11 cellular contexts compared by ENCODE assay signal in the genomic region with DNA sequence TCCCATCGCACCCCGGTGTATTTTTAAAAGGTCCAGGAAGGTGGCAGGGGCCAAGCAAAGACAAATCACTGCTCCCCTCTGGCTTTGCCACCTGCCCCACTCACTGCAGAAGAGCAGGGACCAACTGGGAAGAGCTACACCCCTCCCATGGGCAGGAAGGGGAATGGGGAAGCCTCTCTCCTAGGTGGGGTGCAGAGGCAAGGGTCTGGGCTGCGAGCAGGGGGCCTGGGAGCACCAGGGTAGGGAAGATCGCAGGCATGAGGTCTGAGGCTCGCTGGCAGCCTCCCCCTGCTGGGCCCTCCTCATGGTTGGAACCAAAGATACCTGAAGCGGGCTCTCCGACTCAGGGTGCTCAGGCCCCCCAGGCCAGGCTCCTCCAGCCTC. TPM values are rescaled to one million over a fixed set of nuclear protein-coding genes. Genes with fewer than 3 reads are reported as not detected.
A peak's percentile ranks its signal among the peaks of the same experiment; 100 is the strongest.
DNase-seq lines count a peak whose midpoint lies in the region; ATAC-seq and TF ChIP-seq lines count a peak whose summit lies in the region.
"Had no signal": no experiment of that assay in that cellular context is flagged by ENCODE, and none has a peak within 500 bp of the region (broad histone marks: within the 10 kb centered on the region; RNA-seq: fewer than 3 reads in every experiment).

No MANE protein-coding gene starts in this region.

- WGBS in heart right ventricle, 2 donors: 92 to 97% methylated on average over 7 of the region's 7 CpGs

- H3K9me3 ChIP-seq in heart right ventricle (no peaks in the 10 kb centered on the region), muscle layer of colon (ENCODE audit: low read length) (no peaks in the 10 kb centered on the region)
- H3K9me3 ChIP-seq: heart left ventricle had no signal

- H3K4me3 ChIP-seq in heart right ventricle (peak overlapping the region in 4 of 10 donors; percentile 22 to 33 (median 26)), muscle layer of colon (ENCODE audit: low read depth in 1 of 2, low read length in 2 of 2) (peak overlapping the region in 1 of 2 donors; percentile 49)

- H3K9me3 Mint-ChIP-seq in dendritic cell treated with granulocyte-macrophage colony-stimulating factor and Interleukin-4, amounts not matched to agents 40 ng/mL and 50 ng/mL, for 4 days: no peaks in the 10 kb centered on the region
- H3K9me3 Mint-ChIP-seq in type B pancreatic cell (no peaks in the 10 kb centered on the region), osteocyte (ENCODE audit: unreplicated experiment) (no peaks in the 10 kb centered on the region)
- H3K9me3 Mint-ChIP-seq: activated B cell treated with CpG ODN at 0.5 μM for 24 hours had no signal

- peaks cover 92% of the 10 kb centered on the region for H3K36me3 Mint-ChIP-seq in dendritic cell treated with granulocyte-macrophage colony-stimulating factor and Interleukin-4, amounts not matched to agents 40 ng/mL and 50 ng/mL, for 4 days (ENCODE audit: low read depth)
- H3K36me3 Mint-ChIP-seq in type B pancreatic cell: no peaks in the 10 kb centered on the region
- peaks cover 6% of the 10 kb centered on the region for H3K36me3 Mint-ChIP-seq in osteocyte (ENCODE audit: unreplicated experiment)

- H3K27ac ChIP-seq in heart right ventricle (peak overlapping the region in 6 of 10 donors; percentile 40 to 65 (median 51)), muscle layer of colon (ENCODE audit: low read depth, low read length) (peak overlapping the region; percentile 49)

- H3K4me3 Mint-ChIP-seq in dendritic cell treated with granulocyte-macrophage colony-stimulating factor and Interleukin-4, amounts not matched to agents 40 ng/mL and 50 ng/mL, for 4 days: no peak overlapping the region
- no peak overlapping the region for H3K4me3 Mint-ChIP-seq in type B pancreatic cell
- H3K4me3 Mint-ChIP-seq in osteocyte (ENCODE audit: unreplicated experiment): no peak overlapping the region
- H3K4me3 Mint-ChIP-seq: activated B cell treated with CpG ODN at 0.5 μM for 24 hours had no signal

- intact Hi-C loops in heart right ventricle (cut with DNase I) (no loop called here), Right ventricle myocardium inferior (cut with DNase I) (no loop called here)
- intact Hi-C loops in dendritic cell treated with granulocyte-macrophage colony-stimulating factor and Interleukin-4, amounts not matched to agents 40 ng/mL and 50 ng/mL, for 4 days (cut with micrococcal nuclease): no loop called here

- peak overlapping the region; percentile 42 for H3K27ac Mint-ChIP-seq in dendritic cell treated with granulocyte-macrophage colony-stimulating factor and Interleukin-4, amounts not matched to agents 40 ng/mL and 50 ng/mL, for 4 days
- H3K27ac Mint-ChIP-seq in type B pancreatic cell: peak overlapping the region; percentile 72
- H3K27ac Mint-ChIP-seq in osteocyte (ENCODE audit: unreplicated experiment): no peak overlapping the region
- H3K27ac Mint-ChIP-seq: activated B cell treated with CpG ODN at 0.5 μM for 24 hours had no signal

- peaks cover 0 to 65% (median 3%) of the 10 kb centered on the region in 9 donors for H3K36me3 ChIP-seq in heart right ventricle
- H3K36me3 ChIP-seq in muscle layer of colon (ENCODE audit: insufficient read depth, low read length): peaks cover 11% of the 10 kb centered on the region

- H3K4me1 ChIP-seq in heart right ventricle: peaks cover 24 to 55% (median 41%) of the 10 kb centered on the region in 9 donors
- H3K4me1 ChIP-seq in muscle layer of colon (ENCODE audit: insufficient read depth, low read length): peaks cover 45% of the 10 kb centered on the region

- no peak overlapping the region for H3K9ac ChIP-seq in muscle layer of colon (ENCODE audit: low read length)

- H3K4me1 Mint-ChIP-seq in dendritic cell treated with granulocyte-macrophage colony-stimulating factor and Interleukin-4, amounts not matched to agents 40 ng/mL and 50 ng/mL, for 4 days (ENCODE audit: low read depth): peaks cover 53% of the 10 kb centered on the region
- H3K4me1 Mint-ChIP-seq in type B pancreatic cell (ENCODE audit: unreplicated experiment) (peaks cover 28% of the 10 kb centered on the region), osteocyte (ENCODE audit: unreplicated experiment) (peaks cover 41% of the 10 kb centered on the region)

- TF ChIP-seq CTCF in heart right ventricle (IDR thresholded peaks at IDR 0.05) (no peak), type B pancreatic cell (conservative IDR thresholded peaks at IDR 0.05) (no peak), osteocyte (IDR thresholded peaks at IDR 0.05) (no peak)

- ATAC-seq in heart right ventricle (no peak), Right ventricle myocardium inferior (no peak), HG03442 (IDR thresholded peaks at IDR 0.05; ENCODE audit: unreplicated experiment) (no peak), HG02970 (IDR thresholded peaks at IDR 0.05; ENCODE audit: low FRiP score, unreplicated experiment) (no peak)

- H3K27me3 ChIP-seq in heart right ventricle: no peaks in the 10 kb centered on the region
- no peaks in the 10 kb centered on the region for H3K27me3 ChIP-seq in muscle layer of colon (ENCODE audit: control insufficient read depth in 1 of 2, insufficient read depth in 2 of 2, low read length in 2 of 2)
- H3K27me3 ChIP-seq: heart left ventricle had no signal

- H3K27me3 Mint-ChIP-seq in dendritic cell treated with granulocyte-macrophage colony-stimulating factor and Interleukin-4, amounts not matched to agents 40 ng/mL and 50 ng/mL, for 4 days: no peaks in the 10 kb centered on the region
- H3K27me3 Mint-ChIP-seq in type B pancreatic cell (no peaks in the 10 kb centered on the region), osteocyte (ENCODE audit: unreplicated experiment) (no peaks in the 10 kb centered on the region)
- H3K27me3 Mint-ChIP-seq: activated B cell treated with CpG ODN at 0.5 μM for 24 hours had no signal

- DNase-seq in heart right ventricle: no peak
- no peak for DNase-seq in Right ventricle myocardium inferior (ENCODE audit: missing footprints)
- no peak for DNase-seq in type B pancreatic cell (ENCODE audit: extremely low spot score, unreplicated experiment)
- no peak for DNase-seq in osteocyte (ENCODE audit: extremely low spot score, unreplicated experiment)
- DNase-seq: activated B cell treated with CpG ODN at 0.5 μM for 24 hours, activated gamma-delta T cell had no signal

RNA-seq across cellular contexts. Expression of a gene that starts 36.8 kb away (rescaled TPM):
- total RNA-seq in heart right ventricle: 10 to 100 TPM; 16.3 to 30.0 (median 18.7) TPM
- polyA plus RNA-seq in heart right ventricle: 10 to 100 TPM; 15.5 to 20.6 TPM
- 18.4 TPM for total RNA-seq in Right ventricle myocardium inferior
- total RNA-seq in type B pancreatic cell (ENCODE audit: low replicate concordance): 39.5 and 47.6 TPM in 2 replicates
- 32.9 and 36.2 TPM in 2 replicates for total RNA-seq in osteocyte
